ENCODE assay signal across 1 cellular context in the genomic region with DNA sequence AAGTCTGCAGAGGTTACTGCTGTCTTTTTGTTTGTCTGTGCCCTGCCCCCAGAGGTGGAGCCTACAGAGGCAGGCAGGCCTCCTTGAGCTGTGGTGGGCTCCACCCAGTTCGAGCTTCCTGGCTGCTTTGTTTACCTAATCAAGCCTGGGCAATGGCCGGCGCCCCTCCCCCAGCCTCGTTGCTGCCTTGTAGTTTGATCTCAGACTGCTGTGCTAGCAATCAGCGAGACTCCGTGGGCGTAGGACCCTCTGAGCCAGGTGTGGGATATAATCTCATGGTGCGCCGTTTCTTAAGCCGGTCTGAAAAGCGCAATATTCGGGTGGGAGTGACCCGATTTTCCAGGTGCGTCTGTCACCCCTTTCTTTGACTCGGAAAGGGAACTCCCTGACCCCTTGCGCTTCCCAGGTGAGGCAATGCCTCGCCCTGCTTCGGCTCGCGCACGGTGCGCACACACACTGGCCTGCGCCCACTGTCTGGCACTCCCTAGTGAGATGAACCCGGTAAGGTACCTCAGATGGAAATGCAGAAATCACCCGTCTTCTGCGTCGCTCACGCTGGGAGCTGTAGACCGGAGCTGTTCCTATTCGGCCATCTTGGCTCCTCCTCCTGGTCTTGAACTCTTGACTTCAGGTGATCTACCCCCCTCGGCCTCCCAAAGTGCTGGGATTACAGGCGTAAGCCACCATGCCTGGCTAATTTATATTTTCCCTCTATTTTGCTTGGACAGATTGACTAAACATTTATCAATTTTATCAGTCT.
TF ChIP-seq lines count a peak whose summit lies in the region.

No MANE protein-coding gene starts in this region.

TF ChIP-seq in WTC11, 78 proteins besides CTCF, POLR2A, EP300 and RAD21:
- TF ChIP-seq FOXK1 (CRISPR knock-in tag; IDR thresholded peaks at IDR 0.05): peak; percentile 82
- TF ChIP-seq, protein P1, sequence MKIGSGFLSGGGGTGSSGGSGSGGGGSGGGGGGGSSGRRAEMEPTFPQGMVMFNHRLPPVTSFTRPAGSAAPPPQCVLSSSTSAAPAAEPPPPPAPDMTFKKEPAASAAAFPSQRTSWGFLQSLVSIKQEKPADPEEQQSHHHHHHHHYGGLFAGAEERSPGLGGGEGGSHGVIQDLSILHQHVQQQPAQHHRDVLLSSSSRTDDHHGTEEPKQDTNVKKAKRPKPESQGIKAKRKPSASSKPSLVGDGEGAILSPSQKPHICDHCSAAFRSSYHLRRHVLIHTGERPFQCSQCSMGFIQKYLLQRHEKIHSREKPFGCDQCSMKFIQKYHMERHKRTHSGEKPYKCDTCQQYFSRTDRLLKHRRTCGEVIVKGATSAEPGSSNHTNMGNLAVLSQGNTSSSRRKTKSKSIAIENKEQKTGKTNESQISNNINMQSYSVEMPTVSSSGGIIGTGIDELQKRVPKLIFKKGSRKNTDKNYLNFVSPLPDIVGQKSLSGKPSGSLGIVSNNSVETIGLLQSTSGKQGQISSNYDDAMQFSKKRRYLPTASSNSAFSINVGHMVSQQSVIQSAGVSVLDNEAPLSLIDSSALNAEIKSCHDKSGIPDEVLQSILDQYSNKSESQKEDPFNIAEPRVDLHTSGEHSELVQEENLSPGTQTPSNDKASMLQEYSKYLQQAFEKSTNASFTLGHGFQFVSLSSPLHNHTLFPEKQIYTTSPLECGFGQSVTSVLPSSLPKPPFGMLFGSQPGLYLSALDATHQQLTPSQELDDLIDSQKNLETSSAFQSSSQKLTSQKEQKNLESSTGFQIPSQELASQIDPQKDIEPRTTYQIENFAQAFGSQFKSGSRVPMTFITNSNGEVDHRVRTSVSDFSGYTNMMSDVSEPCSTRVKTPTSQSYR (CRISPR knock-in tag; IDR thresholded peaks at IDR 0.05): peak; percentile 93
- TF ChIP-seq FOXP1 (CRISPR knock-in tag; IDR thresholded peaks at IDR 0.05; ENCODE audit: borderline replicate concordance): peak; percentile 55; the same call in 1 of the 2 replicates
- TF ChIP-seq FOXP4 (CRISPR knock-in tag; IDR thresholded peaks at IDR 0.05): 0 out of 2 replicates have a peak, but pooled peaks have one; percentile 32
